In genomic region chr2:26516246-26516645, GRCh38 we compare ENCODE assay signal across 9 cellular contexts. TPM values are rescaled to one million over a fixed set of nuclear protein-coding genes. Genes with fewer than 3 reads are reported as not detected.
"Had no signal": no experiment of that assay in that cellular context is flagged by ENCODE, and none has a peak within 500 bp of the region (broad histone marks: within the 10 kb centered on the region; RNA-seq: fewer than 3 reads in every experiment).

No MANE protein-coding gene starts in this region.

- DNase-seq: H9, HCEC 1CT had no signal

- H2AFZ ChIP-seq: GM23338 had no signal

- H3K9me3 Mint-ChIP-seq: GM23338, H9, IgD-negative memory B cell had no signal

- H3K4me1 Mint-ChIP-seq: GM23338 had no signal

- H3K27ac Mint-ChIP-seq: GM23338, H9, IgD-negative memory B cell had no signal

- FAIRE-seq: H1, H54, HepG2 had no signal

- H3K4me2 ChIP-seq: GM23338 had no signal

- ATAC-seq: GM23338, HepG2 had no signal

- H3K4me3 ChIP-seq: GM23338 had no signal

- H3K27ac ChIP-seq: HL-60 had no signal

- H3K4me3 Mint-ChIP-seq: GM23338, H9, IgD-negative memory B cell had no signal

- H3K36me3 Mint-ChIP-seq: IgD-negative memory B cell had no signal

RNA-seq across cellular contexts. Expression of gene OTOF, which starts 38.3 kb away (rescaled TPM):
- total RNA-seq: H1, HT1080 had no signal
- polyA plus RNA-seq: HepG2, IgD-negative memory B cell had no signal
